Comparison of ENCODE assay signal across 8 cellular contexts in the genomic region with DNA sequence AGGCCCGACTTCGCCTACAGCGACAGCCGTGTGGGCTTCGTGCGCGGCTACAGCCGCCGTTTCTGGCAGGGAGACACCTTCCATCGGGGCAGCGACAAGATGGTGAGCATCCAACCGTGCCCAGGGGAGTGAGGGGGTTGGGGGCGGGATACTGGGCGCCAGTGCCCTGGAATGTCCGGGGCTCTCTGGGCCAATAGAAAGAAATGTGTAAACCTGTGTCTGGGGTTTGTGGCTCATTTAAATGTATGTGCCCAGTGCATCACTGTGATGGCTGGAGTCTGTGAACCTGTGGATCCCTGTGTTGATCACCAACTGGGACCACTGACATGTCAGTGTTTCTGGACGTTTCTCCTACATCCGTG. TPM values are rescaled to one million over a fixed set of nuclear protein-coding genes. Genes with fewer than 3 reads are reported as not detected.
DNase-seq lines count a peak whose midpoint lies in the region; ATAC-seq and TF ChIP-seq lines count a peak whose summit lies in the region.

No MANE protein-coding gene starts in this region.

- H3K4me3 Mint-ChIP-seq in activated CD4-positive, alpha-beta T cell treated with anti-CD3 and anti-CD28 coated beads for 36 hours, result peak overlapping the region; percentile 93
- H3K4me3 Mint-ChIP-seq in activated CD4-positive, alpha-beta memory T cell treated with anti-CD3 and anti-CD28 coated beads, Interleukin-2, amount 10 ng/mL, durations not matched to agents 7 days and 5 days, result peak overlapping the region; percentile 88

- peaks cover 8% of the 10 kb centered on the region for H3K4me1 ChIP-seq in testis

- peak overlapping the region; percentile 89 for H3K4me3 ChIP-seq in iPS-18c (ENCODE audit: insufficient read depth, low read depth, low read length)
- peak overlapping the region; percentile 52 to 67 for H3K4me3 ChIP-seq in testis

- no peak for TF ChIP-seq POLR2A in testis (IDR thresholded peaks at IDR 0.05)

- H3K27ac Mint-ChIP-seq in activated CD4-positive, alpha-beta T cell treated with anti-CD3 and anti-CD28 coated beads for 36 hours, result peak overlapping the region; percentile 93
- peak overlapping the region; percentile 66 for H3K27ac Mint-ChIP-seq in activated CD4-positive, alpha-beta memory T cell treated with anti-CD3 and anti-CD28 coated beads, Interleukin-2, amount 10 ng/mL, durations not matched to agents 7 days and 5 days

- no peak for TF ChIP-seq CTCF in testis (IDR thresholded peaks at IDR 0.05)

- no peaks in the 10 kb centered on the region for H3K27me3 ChIP-seq in testis

- H3K27ac ChIP-seq in testis, result no peak overlapping the region

- DNase-seq in activated CD4-positive, alpha-beta T cell treated with anti-CD3 and anti-CD28 coated beads for 36 hours, result no peak
- DNase-seq in activated CD4-positive, alpha-beta T cell treated with anti-CD3 and anti-CD28 coated beads, Interleukin-2, amount 50 U/mL, for 1 hour, result no peak
- no peak for DNase-seq in activated CD4-positive, alpha-beta memory T cell treated with anti-CD3 and anti-CD28 coated beads, Interleukin-2, amount 10 ng/mL, durations not matched to agents 7 days and 5 days
- DNase-seq in testis (no peak), RKO (ENCODE audit: low spot score) (no peak), GM19238 (ENCODE audit: insufficient read length, low spot score) (no peak), middle frontal gyrus (ENCODE audit: extremely low spot score, low spot score) (no peak)

- peaks cover 31% of the 10 kb centered on the region for H3K36me3 Mint-ChIP-seq in activated CD4-positive, alpha-beta T cell treated with anti-CD3 and anti-CD28 coated beads for 36 hours (ENCODE audit: low read depth)
- peaks cover 24% of the 10 kb centered on the region for H3K36me3 Mint-ChIP-seq in activated CD4-positive, alpha-beta memory T cell treated with anti-CD3 and anti-CD28 coated beads, Interleukin-2, amount 10 ng/mL, durations not matched to agents 7 days and 5 days (ENCODE audit: low read depth)

- POLR2A ChIA-PET in activated CD4-positive, alpha-beta T cell treated with anti-CD3 and anti-CD28 coated beads for 36 hours (lab: Charles Lee), result interaction anchor here (0.6 to 2.1 kb wide), 7 partner anchors 9 to 548 kb away, joined by 3 to 19 read pairs (median 6); partner anchors contain the start of gene DLL4
- POLR2A ChIA-PET in activated CD4-positive, alpha-beta memory T cell treated with anti-CD3 and anti-CD28 coated beads, Interleukin-2, amount 10 ng/mL, durations not matched to agents 7 days and 5 days (lab: Charles Lee), result interaction anchor here (0.6 to 3.7 kb wide), 14 partner anchors 9 to 460 kb away, joined by 3 to 50 read pairs (median 4); partner anchors contain the start of genes CHP1, EXD1, INO80 and NUSAP1

- intact Hi-C loops in activated CD4-positive, alpha-beta T cell treated with anti-CD3 and anti-CD28 coated beads for 36 hours (cut with DNase I, micrococcal nuclease), result loop anchor here (1.0 to 5.0 kb wide), 17 partner anchors 11 to 1319 kb away; partner anchors contain the start of genes CHP1 (in 2 of the 2), NUSAP1 (in 2 of the 2), OIP5 (in 2 of the 2) and DLL4 (in 1 of the 2)
- intact Hi-C loops in testis (cut with DNase I; ENCODE audit: low total_unique reads), result no loop called here

- ATAC-seq in activated CD4-positive, alpha-beta T cell treated with anti-CD3 and anti-CD28 coated beads for 36 hours, result peak; percentile 2

- peaks cover 2% of the 10 kb centered on the region for H3K27me3 Mint-ChIP-seq in activated CD4-positive, alpha-beta T cell treated with anti-CD3 and anti-CD28 coated beads for 36 hours
- peaks cover 2% of the 10 kb centered on the region for H3K27me3 Mint-ChIP-seq in activated CD4-positive, alpha-beta memory T cell treated with anti-CD3 and anti-CD28 coated beads, Interleukin-2, amount 10 ng/mL, durations not matched to agents 7 days and 5 days

- no peaks in the 10 kb centered on the region for H3K36me3 ChIP-seq in testis (ENCODE audit: low read depth, missing control alignments)

- WGBS in testis, 2 donors, result 6 to 7% methylated on average over 11 to 17 of the region's 17 CpGs

- CTCF ChIA-PET in activated CD4-positive, alpha-beta T cell treated with anti-CD3 and anti-CD28 coated beads for 36 hours (lab: Charles Lee), result interaction anchor here (0.6 to 5.7 kb wide), 19 partner anchors 9 to 277 kb away, joined by 3 to 65 read pairs (median 5); partner anchors contain the start of genes CHP1, EXD1 and VPS18
- CTCF ChIA-PET in activated CD4-positive, alpha-beta memory T cell treated with anti-CD3 and anti-CD28 coated beads, Interleukin-2, amount 10 ng/mL, durations not matched to agents 7 days and 5 days (lab: Charles Lee), result interaction anchor here (0.5 to 5.6 kb wide), 13 partner anchors 9 to 364 kb away, joined by 3 to 48 read pairs (median 4); partner anchors contain the start of genes CHP1 and VPS18

- peaks cover 2% of the 10 kb centered on the region for H3K9me3 ChIP-seq in iPS-18c (ENCODE audit: control insufficient read depth, insufficient read depth, low read length)
- no peaks in the 10 kb centered on the region for H3K9me3 ChIP-seq in testis

- H3K9me3 Mint-ChIP-seq in activated CD4-positive, alpha-beta T cell treated with anti-CD3 and anti-CD28 coated beads for 36 hours (ENCODE audit: low read depth), result no peaks in the 10 kb centered on the region
- no peaks in the 10 kb centered on the region for H3K9me3 Mint-ChIP-seq in activated CD4-positive, alpha-beta memory T cell treated with anti-CD3 and anti-CD28 coated beads, Interleukin-2, amount 10 ng/mL, durations not matched to agents 7 days and 5 days

- peaks cover 25% of the 10 kb centered on the region for H3K4me1 Mint-ChIP-seq in activated CD4-positive, alpha-beta T cell treated with anti-CD3 and anti-CD28 coated beads for 36 hours
- H3K4me1 Mint-ChIP-seq in activated CD4-positive, alpha-beta memory T cell treated with anti-CD3 and anti-CD28 coated beads, Interleukin-2, amount 10 ng/mL, durations not matched to agents 7 days and 5 days, result peaks cover 46% of the 10 kb centered on the region

RNA-seq across cellular contexts. Expression of gene CHAC1, which starts 0.4 kb away (rescaled TPM):
- total RNA-seq in activated CD4-positive, alpha-beta T cell treated with anti-CD3 and anti-CD28 coated beads for 36 hours, result 10 to 100 TPM; 31.1 to 32.2 TPM
- 10 to 100 TPM; 20.3 to 22.0 TPM for total RNA-seq in activated CD4-positive, alpha-beta memory T cell treated with anti-CD3 and anti-CD28 coated beads, Interleukin-2, amount 10 ng/mL, durations not matched to agents 7 days and 5 days
- total RNA-seq in testis, result 1 to 10 TPM; 2.5 to 5.9 TPM
- polyA plus RNA-seq in testis (ENCODE audit: insufficient read depth, low read depth, low replicate concordance), result 1.8 TPM

RNA-seq across cellular contexts. Expression of gene DLL4, which starts 24.6 kb away (rescaled TPM):
- total RNA-seq in activated CD4-positive, alpha-beta T cell treated with anti-CD3 and anti-CD28 coated beads for 36 hours, result under 1 TPM; 0.18 to 0.30 TPM
- not detected for total RNA-seq in activated CD4-positive, alpha-beta memory T cell treated with anti-CD3 and anti-CD28 coated beads, Interleukin-2, amount 10 ng/mL, durations not matched to agents 7 days and 5 days
- 1 to 10 TPM; 3.5 to 3.9 TPM for total RNA-seq in testis
- polyA plus RNA-seq in testis (ENCODE audit: insufficient read depth, low read depth, low replicate concordance), result 2.0 TPM

RNA-seq across cellular contexts. Expression of gene VPS18, which starts 59.4 kb away (rescaled TPM):
- total RNA-seq in activated CD4-positive, alpha-beta T cell treated with anti-CD3 and anti-CD28 coated beads for 36 hours, result 1 to 10 TPM; 6.2 TPM
- 10 to 100 TPM; 16.3 to 17.1 TPM for total RNA-seq in activated CD4-positive, alpha-beta memory T cell treated with anti-CD3 and anti-CD28 coated beads, Interleukin-2, amount 10 ng/mL, durations not matched to agents 7 days and 5 days
- 10 to 100 TPM; 25.5 to 33.4 TPM for total RNA-seq in testis
- 16.3 TPM for polyA plus RNA-seq in testis (ENCODE audit: insufficient read depth, low read depth, low replicate concordance)
